8 cellular contexts compared by ENCODE assay signal in genomic region chr22:20116376-20116950, GRCh38.
DNase-seq lines count a peak whose midpoint lies in the region; ATAC-seq and TF ChIP-seq lines count a peak whose summit lies in the region.

No MANE protein-coding gene starts in this region.

- TF ChIP-seq CTCF in GM06990 (IDR thresholded peaks at IDR 0.05; ENCODE audit: insufficient read depth, low read length, poor library complexity, severe bottlenecking) (no peak), fibroblast of pulmonary artery (IDR thresholded peaks at IDR 0.05; ENCODE audit: low read length, missing control alignments) (no peak), parathyroid adenoma (IDR thresholded peaks at IDR 0.05) (no peak)

- H3K4me1 ChIP-seq in parathyroid adenoma: no peaks in the 10 kb centered on the region

- peaks cover 2% of the 10 kb centered on the region for H3K79me2 ChIP-seq in parathyroid adenoma

- H3K9me3 ChIP-seq in SK-N-MC (ENCODE audit: low read depth, low read length) (no peaks in the 10 kb centered on the region), parathyroid adenoma (ENCODE audit: control insufficient read depth, low read length) (no peaks in the 10 kb centered on the region)

- H3K27ac ChIP-seq in SK-N-MC (peak overlapping the region; percentile 72), parathyroid adenoma (peak overlapping the region; percentile 71)

- H2AFZ ChIP-seq in parathyroid adenoma: peak overlapping the region; percentile 80

- H3K9ac ChIP-seq in SK-N-MC (ENCODE audit: insufficient read length) (peak overlapping the region; percentile 99), parathyroid adenoma (no peak overlapping the region)

- no peaks in the 10 kb centered on the region for H3K27me3 ChIP-seq in GM06990 (replicated peaks; ENCODE audit: control insufficient read depth, insufficient read depth, low read length)
- H3K27me3 ChIP-seq in parathyroid adenoma (ENCODE audit: control insufficient read depth, insufficient read depth, low read length): no peaks in the 10 kb centered on the region

- ATAC-seq in GM19023 (IDR thresholded peaks at IDR 0.05; ENCODE audit: unreplicated experiment) (no peak), HG02885 (IDR thresholded peaks at IDR 0.05; ENCODE audit: poor library complexity, unreplicated experiment) (no peak), GM21528 (IDR thresholded peaks at IDR 0.05; ENCODE audit: low FRiP score, unreplicated experiment) (no peak)

- DNase-seq in GM06990 (ENCODE audit: extremely low read depth, insufficient read length) (no peak), SK-N-MC (ENCODE audit: low read depth, low spot score) (no peak), fibroblast of pulmonary artery (ENCODE audit: low read depth) (no peak), retina (no peak)

- peaks cover 35% of the 10 kb centered on the region for H3K36me3 ChIP-seq in GM06990 (ENCODE audit: control insufficient read depth, insufficient read depth, low read length)
- peaks cover 79% of the 10 kb centered on the region for H3K36me3 ChIP-seq in SK-N-MC (ENCODE audit: insufficient read depth, low read length)
- no peaks in the 10 kb centered on the region for H3K36me3 ChIP-seq in parathyroid adenoma (ENCODE audit: control insufficient read depth, insufficient read depth, low read length)

- peak overlapping the region; percentile 96 for H3K4me3 ChIP-seq in GM06990 (replicated peaks; ENCODE audit: low read depth, low read length)
- H3K4me3 ChIP-seq in SK-N-MC: peak overlapping the region; percentile 100
- H3K4me3 ChIP-seq in fibroblast of pulmonary artery (replicated peaks; ENCODE audit: low read depth, low read length): peak overlapping the region; percentile 95
- peak overlapping the region; percentile 61 for H3K4me3 ChIP-seq in parathyroid adenoma (ENCODE audit: low read depth, low read length)

- H3K4me2 ChIP-seq in parathyroid adenoma (ENCODE audit: low read length): peak overlapping the region; percentile 63
